In the genomic region with DNA sequence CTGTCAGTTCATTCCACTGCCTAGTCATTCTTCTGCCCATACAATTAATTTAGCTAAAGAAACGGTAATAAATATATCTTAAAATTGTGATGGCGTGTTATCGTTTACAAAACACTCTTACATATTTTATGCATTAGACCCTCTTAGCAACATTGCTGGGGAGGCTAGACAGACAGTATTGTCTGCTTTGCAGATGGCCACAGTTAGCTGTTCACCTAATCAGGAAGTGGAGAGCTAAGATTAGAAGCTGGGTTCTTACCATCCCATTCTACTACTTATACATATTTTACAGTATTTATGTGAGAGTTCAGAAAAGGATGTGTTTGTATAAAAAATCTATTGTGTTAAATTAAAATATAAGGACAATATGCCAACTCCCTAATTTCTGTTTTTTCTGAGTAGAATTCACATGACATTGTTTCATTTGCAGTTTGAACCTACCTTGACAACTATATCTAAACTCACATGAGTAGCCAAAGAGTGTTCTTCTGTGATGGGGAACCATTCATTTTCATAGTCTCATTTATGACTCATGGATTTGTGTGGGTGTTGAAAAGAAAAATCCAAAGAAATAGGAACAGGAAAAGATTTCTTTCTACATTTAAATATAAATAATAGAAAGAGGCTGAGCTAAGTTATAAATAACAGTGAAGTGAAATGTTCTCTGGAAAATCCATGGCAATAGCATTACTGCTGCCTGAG, we compare ENCODE assay signal across 1 cellular context.
A peak's percentile ranks its signal among the peaks of the same experiment; 100 is the strongest.
TF ChIP-seq lines count a peak whose summit lies in the region.

No MANE protein-coding gene starts in this region.

TF ChIP-seq in GM12878, 131 proteins besides CTCF, POLR2A, EP300 and RAD21:
- TF ChIP-seq TCF12 (IDR thresholded peaks at IDR 0.05; ENCODE audit: low read depth, low read length) (no peak), ZNF384 (IDR thresholded peaks at IDR 0.05; ENCODE audit: borderline replicate concordance, low read depth, low read length) (no peak), NFIC (IDR thresholded peaks at IDR 0.05; ENCODE audit: low read depth, low read length) (peak; percentile 57; the same call in 1 of the 2 replicates), JUNB (IDR thresholded peaks at IDR 0.05) (peak; percentile 69), SIX5 (IDR thresholded peaks at IDR 0.05; ENCODE audit: low read depth, low read length, severe bottlenecking) (no peak)
